Comparison of ENCODE assay signal across 1 cellular context in the genomic region with DNA sequence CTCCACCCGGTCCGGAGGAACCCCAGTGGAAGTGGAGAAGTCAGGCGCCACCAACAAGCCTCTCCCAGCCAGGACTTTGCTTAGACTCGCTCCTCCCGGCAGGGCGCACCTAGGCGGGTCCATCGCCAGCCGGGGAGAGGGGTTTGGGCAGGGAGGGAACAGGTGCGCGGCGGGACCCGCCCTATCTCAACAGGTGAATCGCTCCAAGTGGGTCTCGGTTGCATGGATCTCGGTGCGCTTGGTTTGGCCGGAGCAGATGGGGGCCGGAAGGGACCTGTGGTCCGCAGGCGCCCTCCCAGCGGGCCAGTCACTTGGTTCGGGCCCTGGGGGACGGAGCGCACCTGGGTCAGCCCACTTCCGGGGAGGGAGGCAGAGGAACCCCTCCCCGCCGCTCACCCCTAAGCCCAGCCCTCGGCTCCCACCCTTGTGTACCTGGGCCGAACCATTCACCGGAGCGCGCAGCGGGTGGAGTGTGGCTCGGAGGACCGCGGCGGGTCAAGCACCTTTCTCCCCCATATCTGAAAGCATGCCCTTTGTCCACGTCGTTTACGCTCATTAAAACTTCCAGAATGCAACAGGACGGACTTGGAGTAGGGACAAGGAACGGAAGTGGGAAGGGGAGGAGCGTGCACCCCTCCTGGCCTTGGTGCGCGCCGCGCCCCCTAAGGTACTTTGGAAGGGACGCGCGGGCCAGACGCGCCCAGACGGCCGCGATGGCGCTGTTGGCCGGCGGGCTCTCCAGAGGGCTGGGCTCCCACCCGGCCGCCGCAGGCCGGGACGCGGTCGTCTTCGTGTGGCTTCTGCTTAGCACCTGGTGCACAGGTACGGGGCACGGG.
TF ChIP-seq lines count a peak whose summit lies in the region.

Gene LSR (plus strand): TSS at position 693 of the 836 bp plus-strand sequence. CDS start 21 bp downstream, at position 714.

TF ChIP-seq in WTC11, 78 proteins besides CTCF, POLR2A, EP300 and RAD21 (continued from another document and continues in another):
- no peak for TF ChIP-seq KAT7 (CRISPR knock-in tag; IDR thresholded peaks at IDR 0.05; ENCODE audit: borderline replicate concordance)
- TF ChIP-seq SMAD3 (CRISPR knock-in tag; IDR thresholded peaks at IDR 0.05; ENCODE audit: borderline replicate concordance), result peak; percentile 76; the same call in 1 of the 2 replicates
- TF ChIP-seq, protein P1, sequence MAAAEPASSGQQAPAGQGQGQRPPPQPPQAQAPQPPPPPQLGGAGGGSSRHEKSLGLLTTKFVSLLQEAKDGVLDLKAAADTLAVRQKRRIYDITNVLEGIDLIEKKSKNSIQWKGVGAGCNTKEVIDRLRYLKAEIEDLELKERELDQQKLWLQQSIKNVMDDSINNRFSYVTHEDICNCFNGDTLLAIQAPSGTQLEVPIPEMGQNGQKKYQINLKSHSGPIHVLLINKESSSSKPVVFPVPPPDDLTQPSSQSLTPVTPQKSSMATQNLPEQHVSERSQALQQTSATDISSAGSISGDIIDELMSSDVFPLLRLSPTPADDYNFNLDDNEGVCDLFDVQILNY (CRISPR knock-in tag; IDR thresholded peaks at IDR 0.05), result peak; percentile 93
- no peak for TF ChIP-seq ZNF425 (CRISPR knock-in tag; conservative IDR thresholded peaks at IDR 0.05)
- peak; percentile 87; the same call in 1 of the 2 replicates for TF ChIP-seq PRRX2 (CRISPR knock-in tag; IDR thresholded peaks at IDR 0.05)
- no peak for TF ChIP-seq GTF2I (CRISPR knock-in tag; conservative IDR thresholded peaks at IDR 0.05)
- TF ChIP-seq IRF2 (CRISPR knock-in tag; IDR thresholded peaks at IDR 0.05; ENCODE audit: borderline replicate concordance, low read depth), result no peak
- TF ChIP-seq, protein P2, sequence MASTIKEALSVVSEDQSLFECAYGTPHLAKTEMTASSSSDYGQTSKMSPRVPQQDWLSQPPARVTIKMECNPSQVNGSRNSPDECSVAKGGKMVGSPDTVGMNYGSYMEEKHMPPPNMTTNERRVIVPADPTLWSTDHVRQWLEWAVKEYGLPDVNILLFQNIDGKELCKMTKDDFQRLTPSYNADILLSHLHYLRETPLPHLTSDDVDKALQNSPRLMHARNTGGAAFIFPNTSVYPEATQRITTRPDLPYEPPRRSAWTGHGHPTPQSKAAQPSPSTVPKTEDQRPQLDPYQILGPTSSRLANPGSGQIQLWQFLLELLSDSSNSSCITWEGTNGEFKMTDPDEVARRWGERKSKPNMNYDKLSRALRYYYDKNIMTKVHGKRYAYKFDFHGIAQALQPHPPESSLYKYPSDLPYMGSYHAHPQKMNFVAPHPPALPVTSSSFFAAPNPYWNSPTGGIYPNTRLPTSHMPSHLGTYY (CRISPR knock-in tag; IDR thresholded peaks at IDR 0.05), result peak; percentile 75; the same call in 1 of the 2 replicates
- no peak for TF ChIP-seq ZNF396 (CRISPR knock-in tag; IDR thresholded peaks at IDR 0.05; ENCODE audit: borderline replicate concordance)
- TF ChIP-seq, protein P3, sequence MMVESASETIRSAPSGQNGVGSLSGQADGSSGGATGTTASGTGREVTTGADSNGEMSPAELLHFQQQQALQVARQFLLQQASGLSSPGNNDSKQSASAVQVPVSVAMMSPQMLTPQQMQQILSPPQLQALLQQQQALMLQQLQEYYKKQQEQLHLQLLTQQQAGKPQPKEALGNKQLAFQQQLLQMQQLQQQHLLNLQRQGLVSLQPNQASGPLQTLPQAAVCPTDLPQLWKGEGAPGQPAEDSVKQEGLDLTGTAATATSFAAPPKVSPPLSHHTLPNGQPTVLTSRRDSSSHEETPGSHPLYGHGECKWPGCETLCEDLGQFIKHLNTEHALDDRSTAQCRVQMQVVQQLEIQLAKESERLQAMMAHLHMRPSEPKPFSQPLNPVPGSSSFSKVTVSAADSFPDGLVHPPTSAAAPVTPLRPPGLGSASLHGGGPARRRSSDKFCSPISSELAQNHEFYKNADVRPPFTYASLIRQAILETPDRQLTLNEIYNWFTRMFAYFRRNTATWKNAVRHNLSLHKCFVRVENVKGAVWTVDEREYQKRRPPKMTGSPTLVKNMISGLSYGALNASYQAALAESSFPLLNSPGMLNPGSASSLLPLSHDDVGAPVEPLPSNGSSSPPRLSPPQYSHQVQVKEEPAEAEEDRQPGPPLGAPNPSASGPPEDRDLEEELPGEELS (CRISPR knock-in tag; IDR thresholded peaks at IDR 0.05), result peak; percentile 90
- peak; percentile 95 for TF ChIP-seq SP1 (CRISPR knock-in tag; conservative IDR thresholded peaks at IDR 0.05)
- TF ChIP-seq ZSCAN18 (CRISPR knock-in tag; IDR thresholded peaks at IDR 0.05), result no peak
- no peak for TF ChIP-seq NFYB (CRISPR knock-in tag; conservative IDR thresholded peaks at IDR 0.05; ENCODE audit: low read depth)
- TF ChIP-seq SMAD4 (CRISPR knock-in tag; IDR thresholded peaks at IDR 0.05), result no peak
- 0 out of 2 replicates have a peak, but pooled peaks have one; percentile 67 for TF ChIP-seq TP53 (CRISPR knock-in tag; IDR thresholded peaks at IDR 0.05)
- peak; percentile 81 for TF ChIP-seq HMGXB4 (CRISPR knock-in tag; IDR thresholded peaks at IDR 0.05)
- no peak for TF ChIP-seq RELA (CRISPR knock-in tag; IDR thresholded peaks at IDR 0.05; ENCODE audit: borderline replicate concordance)
- TF ChIP-seq CREM (CRISPR knock-in tag; IDR thresholded peaks at IDR 0.05), result peak; percentile 72
- no peak for TF ChIP-seq HMGA2 (CRISPR knock-in tag; IDR thresholded peaks at IDR 0.05)
- no peak for TF ChIP-seq JAZF1 (CRISPR knock-in tag; IDR thresholded peaks at IDR 0.05)
- no peak for TF ChIP-seq NFE2L1 (CRISPR knock-in tag; IDR thresholded peaks at IDR 0.05)
- TF ChIP-seq ATF3 (CRISPR knock-in tag; conservative IDR thresholded peaks at IDR 0.05), result no peak
- TF ChIP-seq SOX15 (CRISPR knock-in tag; IDR thresholded peaks at IDR 0.05), result no peak
- no peak for TF ChIP-seq EMX1 (CRISPR knock-in tag; IDR thresholded peaks at IDR 0.05)
- TF ChIP-seq, protein P4, sequence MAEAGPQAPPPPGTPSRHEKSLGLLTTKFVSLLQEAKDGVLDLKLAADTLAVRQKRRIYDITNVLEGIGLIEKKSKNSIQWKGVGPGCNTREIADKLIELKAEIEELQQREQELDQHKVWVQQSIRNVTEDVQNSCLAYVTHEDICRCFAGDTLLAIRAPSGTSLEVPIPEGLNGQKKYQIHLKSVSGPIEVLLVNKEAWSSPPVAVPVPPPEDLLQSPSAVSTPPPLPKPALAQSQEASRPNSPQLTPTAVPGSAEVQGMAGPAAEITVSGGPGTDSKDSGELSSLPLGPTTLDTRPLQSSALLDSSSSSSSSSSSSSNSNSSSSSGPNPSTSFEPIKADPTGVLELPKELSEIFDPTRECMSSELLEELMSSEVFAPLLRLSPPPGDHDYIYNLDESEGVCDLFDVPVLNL (CRISPR knock-in tag; IDR thresholded peaks at IDR 0.05; ENCODE audit: borderline replicate concordance, low read depth), result 0 out of 2 replicates have a peak, but pooled peaks have one; percentile 45
- no peak; the same call in 1 of the 2 replicates for TF ChIP-seq ESRRA (CRISPR knock-in tag; IDR thresholded peaks at IDR 0.05; ENCODE audit: borderline replicate concordance)
- TF ChIP-seq, protein P5, sequence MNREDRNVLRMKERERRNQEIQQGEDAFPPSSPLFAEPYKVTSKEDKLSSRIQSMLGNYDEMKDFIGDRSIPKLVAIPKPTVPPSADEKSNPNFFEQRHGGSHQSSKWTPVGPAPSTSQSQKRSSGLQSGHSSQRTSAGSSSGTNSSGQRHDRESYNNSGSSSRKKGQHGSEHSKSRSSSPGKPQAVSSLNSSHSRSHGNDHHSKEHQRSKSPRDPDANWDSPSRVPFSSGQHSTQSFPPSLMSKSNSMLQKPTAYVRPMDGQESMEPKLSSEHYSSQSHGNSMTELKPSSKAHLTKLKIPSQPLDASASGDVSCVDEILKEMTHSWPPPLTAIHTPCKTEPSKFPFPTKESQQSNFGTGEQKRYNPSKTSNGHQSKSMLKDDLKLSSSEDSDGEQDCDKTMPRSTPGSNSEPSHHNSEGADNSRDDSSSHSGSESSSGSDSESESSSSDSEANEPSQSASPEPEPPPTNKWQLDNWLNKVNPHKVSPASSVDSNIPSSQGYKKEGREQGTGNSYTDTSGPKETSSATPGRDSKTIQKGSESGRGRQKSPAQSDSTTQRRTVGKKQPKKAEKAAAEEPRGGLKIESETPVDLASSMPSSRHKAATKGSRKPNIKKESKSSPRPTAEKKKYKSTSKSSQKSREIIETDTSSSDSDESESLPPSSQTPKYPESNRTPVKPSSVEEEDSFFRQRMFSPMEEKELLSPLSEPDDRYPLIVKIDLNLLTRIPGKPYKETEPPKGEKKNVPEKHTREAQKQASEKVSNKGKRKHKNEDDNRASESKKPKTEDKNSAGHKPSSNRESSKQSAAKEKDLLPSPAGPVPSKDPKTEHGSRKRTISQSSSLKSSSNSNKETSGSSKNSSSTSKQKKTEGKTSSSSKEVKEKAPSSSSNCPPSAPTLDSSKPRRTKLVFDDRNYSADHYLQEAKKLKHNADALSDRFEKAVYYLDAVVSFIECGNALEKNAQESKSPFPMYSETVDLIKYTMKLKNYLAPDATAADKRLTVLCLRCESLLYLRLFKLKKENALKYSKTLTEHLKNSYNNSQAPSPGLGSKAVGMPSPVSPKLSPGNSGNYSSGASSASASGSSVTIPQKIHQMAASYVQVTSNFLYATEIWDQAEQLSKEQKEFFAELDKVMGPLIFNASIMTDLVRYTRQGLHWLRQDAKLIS (CRISPR knock-in tag; IDR thresholded peaks at IDR 0.05; ENCODE audit: borderline replicate concordance), result peak; percentile 75; the same call in 1 of the 2 replicates
- no peak for TF ChIP-seq MXD4 (CRISPR knock-in tag; IDR thresholded peaks at IDR 0.05; ENCODE audit: borderline replicate concordance)
- peak; percentile 39 for TF ChIP-seq MYBL2 (CRISPR knock-in tag; IDR thresholded peaks at IDR 0.05)
- no peak; the same call in 1 of the 2 replicates for TF ChIP-seq CBFB (CRISPR knock-in tag; IDR thresholded peaks at IDR 0.05; ENCODE audit: low read depth)
- TF ChIP-seq ATF6 (CRISPR knock-in tag; IDR thresholded peaks at IDR 0.05), result no peak
- no peak for TF ChIP-seq NR3C1 (CRISPR knock-in tag; conservative IDR thresholded peaks at IDR 0.05; ENCODE audit: low read depth)
- TF ChIP-seq ZNF219 (CRISPR knock-in tag; IDR thresholded peaks at IDR 0.05; ENCODE audit: borderline replicate concordance), result no peak
- TF ChIP-seq, protein P6, sequence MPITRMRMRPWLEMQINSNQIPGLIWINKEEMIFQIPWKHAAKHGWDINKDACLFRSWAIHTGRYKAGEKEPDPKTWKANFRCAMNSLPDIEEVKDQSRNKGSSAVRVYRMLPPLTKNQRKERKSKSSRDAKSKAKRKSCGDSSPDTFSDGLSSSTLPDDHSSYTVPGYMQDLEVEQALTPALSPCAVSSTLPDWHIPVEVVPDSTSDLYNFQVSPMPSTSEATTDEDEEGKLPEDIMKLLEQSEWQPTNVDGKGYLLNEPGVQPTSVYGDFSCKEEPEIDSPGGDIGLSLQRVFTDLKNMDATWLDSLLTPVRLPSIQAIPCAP (CRISPR knock-in tag; IDR thresholded peaks at IDR 0.05), result peak; percentile 76
- peak; percentile 42; the same call in 1 of the 2 replicates for TF ChIP-seq OVOL2 (CRISPR knock-in tag; IDR thresholded peaks at IDR 0.05; ENCODE audit: borderline replicate concordance)
